ENCODE assay signal across 2 cellular contexts in the genomic region with DNA sequence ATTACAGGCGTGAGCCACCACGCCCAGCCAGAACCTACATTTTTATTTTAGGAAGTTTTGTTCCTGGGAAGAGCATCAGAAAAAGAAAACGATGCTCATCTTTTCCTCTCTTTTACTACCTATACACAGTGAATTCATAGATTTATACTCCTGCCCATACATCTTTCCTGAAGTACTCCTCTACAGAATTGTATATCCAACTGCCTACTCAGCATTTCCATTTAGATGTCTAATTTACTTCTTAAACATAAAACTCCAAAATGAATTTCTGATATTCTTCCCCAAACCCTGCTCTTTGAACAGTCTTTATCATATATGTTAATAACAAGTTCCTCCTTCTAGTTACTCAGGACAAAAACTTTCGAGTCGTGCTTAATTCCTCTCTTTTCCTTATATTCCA.
TF ChIP-seq lines count a peak whose summit lies in the region.

No MANE protein-coding gene starts in this region.

TF ChIP-seq in HepG2, 621 proteins besides CTCF, POLR2A, EP300 and RAD21:
- no peak for TF ChIP-seq ZNF33B (CRISPR knock-in tag; IDR thresholded peaks at IDR 0.05)
- TF ChIP-seq, protein P1, sequence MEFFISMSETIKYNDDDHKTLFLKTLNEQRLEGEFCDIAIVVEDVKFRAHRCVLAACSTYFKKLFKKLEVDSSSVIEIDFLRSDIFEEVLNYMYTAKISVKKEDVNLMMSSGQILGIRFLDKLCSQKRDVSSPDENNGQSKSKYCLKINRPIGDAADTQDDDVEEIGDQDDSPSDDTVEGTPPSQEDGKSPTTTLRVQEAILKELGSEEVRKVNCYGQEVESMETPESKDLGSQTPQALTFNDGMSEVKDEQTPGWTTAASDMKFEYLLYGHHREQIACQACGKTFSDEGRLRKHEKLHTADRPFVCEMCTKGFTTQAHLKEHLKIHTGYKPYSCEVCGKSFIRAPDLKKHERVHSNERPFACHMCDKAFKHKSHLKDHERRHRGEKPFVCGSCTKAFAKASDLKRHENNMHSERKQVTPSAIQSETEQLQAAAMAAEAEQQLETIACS (CRISPR knock-in tag; IDR thresholded peaks at IDR 0.05): no peak
- TF ChIP-seq CENPT (CRISPR knock-in tag; IDR thresholded peaks at IDR 0.05; ENCODE audit: low read depth): no peak
- TF ChIP-seq CHD4 (IDR thresholded peaks at IDR 0.05; ENCODE audit: borderline replicate concordance, low read length): no peak
- peak; percentile 55; the same call in 1 of the 2 replicates for TF ChIP-seq MAFF (IDR thresholded peaks at IDR 0.05; ENCODE audit: low read depth, low read length)
- TF ChIP-seq PHF21A (CRISPR knock-in tag; IDR thresholded peaks at IDR 0.05): no peak
- TF ChIP-seq MAFK (conservative IDR thresholded peaks at IDR 0.05 in 1 of 2, IDR thresholded peaks at IDR 0.05 in 1 of 2; ENCODE audit: low read length in 2 of 2): peak; percentile 48 to 79; a peak in 3 of 4 replicates
- no peak for TF ChIP-seq THRA (CRISPR knock-in tag; IDR thresholded peaks at IDR 0.05; ENCODE audit: borderline replicate concordance)
- no peak for TF ChIP-seq FOXO4 (CRISPR knock-in tag; conservative IDR thresholded peaks at IDR 0.05)
- TF ChIP-seq, protein P2, sequence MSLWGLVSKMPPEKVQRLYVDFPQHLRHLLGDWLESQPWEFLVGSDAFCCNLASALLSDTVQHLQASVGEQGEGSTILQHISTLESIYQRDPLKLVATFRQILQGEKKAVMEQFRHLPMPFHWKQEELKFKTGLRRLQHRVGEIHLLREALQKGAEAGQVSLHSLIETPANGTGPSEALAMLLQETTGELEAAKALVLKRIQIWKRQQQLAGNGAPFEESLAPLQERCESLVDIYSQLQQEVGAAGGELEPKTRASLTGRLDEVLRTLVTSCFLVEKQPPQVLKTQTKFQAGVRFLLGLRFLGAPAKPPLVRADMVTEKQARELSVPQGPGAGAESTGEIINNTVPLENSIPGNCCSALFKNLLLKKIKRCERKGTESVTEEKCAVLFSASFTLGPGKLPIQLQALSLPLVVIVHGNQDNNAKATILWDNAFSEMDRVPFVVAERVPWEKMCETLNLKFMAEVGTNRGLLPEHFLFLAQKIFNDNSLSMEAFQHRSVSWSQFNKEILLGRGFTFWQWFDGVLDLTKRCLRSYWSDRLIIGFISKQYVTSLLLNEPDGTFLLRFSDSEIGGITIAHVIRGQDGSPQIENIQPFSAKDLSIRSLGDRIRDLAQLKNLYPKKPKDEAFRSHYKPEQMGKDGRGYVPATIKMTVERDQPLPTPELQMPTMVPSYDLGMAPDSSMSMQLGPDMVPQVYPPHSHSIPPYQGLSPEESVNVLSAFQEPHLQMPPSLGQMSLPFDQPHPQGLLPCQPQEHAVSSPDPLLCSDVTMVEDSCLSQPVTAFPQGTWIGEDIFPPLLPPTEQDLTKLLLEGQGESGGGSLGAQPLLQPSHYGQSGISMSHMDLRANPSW (CRISPR knock-in tag; IDR thresholded peaks at IDR 0.05; ENCODE audit: borderline replicate concordance): no peak

TF ChIP-seq in IMR-90, 13 proteins besides CTCF, POLR2A, EP300 and RAD21:
- TF ChIP-seq MAFK (IDR thresholded peaks at IDR 0.05; ENCODE audit: low read depth, low read length) (peak; percentile 43), MXI1 (IDR thresholded peaks at IDR 0.05; ENCODE audit: borderline replicate concordance, low read depth, low read length) (no peak)
